ENCODE assay signal across 8 cellular contexts in genomic region chr4:48909697-48910096, GRCh38. TPM values are rescaled to one million over a fixed set of nuclear protein-coding genes. Genes with fewer than 3 reads are reported as not detected.
DNase-seq lines count a peak whose midpoint lies in the region; ATAC-seq and TF ChIP-seq lines count a peak whose summit lies in the region.

No MANE protein-coding gene starts in this region.

- WGBS in mesendoderm (ENCODE audit: extremely low coverage, insufficient coverage, low lambda C conversion rate), result no CpG with 5 or more reads among the region's 3 CpGs

- H3K4me2 ChIP-seq in mesendoderm (ENCODE audit: low read length), result no peak overlapping the region

- no peak overlapping the region for H2AK5ac ChIP-seq in mesendoderm (ENCODE audit: low read length)

- peaks cover 4% of the 10 kb centered on the region for H3K79me2 ChIP-seq in mesendoderm (ENCODE audit: control insufficient read depth, insufficient read depth, low read length)

- peak; percentile 93 for DNase-seq in AG10803 (ENCODE audit: low read depth)
- DNase-seq in MV-4-11 (lab: John Stamatoyannopoulos, UW), result peak; percentile 44
- DNase-seq in mesendoderm, result peak; percentile 94
- no peak for DNase-seq in Right ventricle myocardium inferior (ENCODE audit: missing footprints)
- no peak for DNase-seq in cardiac septum (ENCODE audit: low spot score)

- intact Hi-C loops in Right ventricle myocardium inferior (cut with DNase I) (no loop called here), cardiac septum (cut with DNase I) (no loop called here)

- no peaks in the 10 kb centered on the region for H3K4me1 ChIP-seq in mesendoderm (ENCODE audit: control insufficient read depth, low read depth, low read length)

- no peak overlapping the region for H3K18ac ChIP-seq in mesendoderm (ENCODE audit: low read length)

- H3K27me3 Mint-ChIP-seq in activated naive CD4-positive, alpha-beta T cell treated with anti-CD3 and anti-CD28 coated beads, Interleukin-2, amount 50 U/mL, for 24 hours, result no peaks in the 10 kb centered on the region

- H4K5ac ChIP-seq in mesendoderm (ENCODE audit: low read length), result no peak overlapping the region

- no peak overlapping the region for H2BK15ac ChIP-seq in mesendoderm (replicated peaks; ENCODE audit: low read depth)

- peak overlapping the region; percentile 4 for H3K27ac Mint-ChIP-seq in activated naive CD4-positive, alpha-beta T cell treated with anti-CD3 and anti-CD28 coated beads, Interleukin-2, amount 50 U/mL, for 24 hours

- H3K27ac ChIP-seq in mesendoderm (ENCODE audit: low read depth, low read length), result no peak overlapping the region

- H3K23ac ChIP-seq in mesendoderm (ENCODE audit: low read length), result no peak overlapping the region

- no peaks in the 10 kb centered on the region for H3K36me3 ChIP-seq in mesendoderm (ENCODE audit: control insufficient read depth, insufficient read depth, low read length)

- H2BK5ac ChIP-seq in mesendoderm (ENCODE audit: low read length), result no peak overlapping the region

- H3K4me3 Mint-ChIP-seq in activated naive CD4-positive, alpha-beta T cell treated with anti-CD3 and anti-CD28 coated beads, Interleukin-2, amount 50 U/mL, for 24 hours, result peak overlapping the region; percentile 27

- H3K56ac ChIP-seq in mesendoderm (ENCODE audit: low read length), result no peak overlapping the region

- H3K4ac ChIP-seq in mesendoderm (ENCODE audit: low read depth, low read length), result no peak overlapping the region

- H4K8ac ChIP-seq in mesendoderm (ENCODE audit: low read depth, low read length), result no peak overlapping the region

- TF ChIP-seq CTCF in AG10803 (conservative IDR thresholded peaks at IDR 0.05; ENCODE audit: low read length), result no peak

- ATAC-seq in HG03280 (IDR thresholded peaks at IDR 0.05; ENCODE audit: unreplicated experiment), result no peak
- no peak for ATAC-seq in Right ventricle myocardium inferior
- ATAC-seq in GM18858 (IDR thresholded peaks at IDR 0.05; ENCODE audit: unreplicated experiment), result no peak

- H3K36me3 Mint-ChIP-seq in activated naive CD4-positive, alpha-beta T cell treated with anti-CD3 and anti-CD28 coated beads, Interleukin-2, amount 50 U/mL, for 24 hours, result peaks cover 7% of the 10 kb centered on the region

- H3K4me1 Mint-ChIP-seq in activated naive CD4-positive, alpha-beta T cell treated with anti-CD3 and anti-CD28 coated beads, Interleukin-2, amount 50 U/mL, for 24 hours, result peaks cover 60% of the 10 kb centered on the region

- H3K9me3 Mint-ChIP-seq in activated naive CD4-positive, alpha-beta T cell treated with anti-CD3 and anti-CD28 coated beads, Interleukin-2, amount 50 U/mL, for 24 hours, result no peaks in the 10 kb centered on the region

- H3K4me3 ChIP-seq in AG10803 (ENCODE audit: low read length), result no peak overlapping the region
- no peak overlapping the region for H3K4me3 ChIP-seq in mesendoderm (ENCODE audit: low read length)

- H3K79me1 ChIP-seq in mesendoderm (ENCODE audit: low read length), result peaks cover 7% of the 10 kb centered on the region

- no peaks in the 10 kb centered on the region for H3K27me3 ChIP-seq in mesendoderm (ENCODE audit: insufficient read depth, low read length, poor library complexity)

- H3K9ac ChIP-seq in mesendoderm (ENCODE audit: low read length), result no peak overlapping the region

- H2BK120ac ChIP-seq in mesendoderm (ENCODE audit: low read depth, low read length), result no peak overlapping the region

RNA-seq across cellular contexts. Expression of gene OCIAD2, which starts 3.1 kb away (rescaled TPM):
- 162 TPM for polyA plus RNA-seq in mesendoderm (2013, experiment 1 of 2)
- polyA plus RNA-seq in mesendoderm (2013, experiment 2 of 2), result 167 TPM
- 18.5 TPM for total RNA-seq in Right ventricle myocardium inferior
- total RNA-seq in cardiac septum, result 8.9 TPM

Comparison
In these comparisons a context has a peak if more than half of its experiments do, and no peak if none do; other contexts are left out.
1. DNase-seq: peak in AG10803 (single experiment), MV-4-11 (single experiment) and mesendoderm (single experiment); none in Right ventricle myocardium inferior (single experiment) and cardiac septum (single experiment).